Comparison of ENCODE assay signal across 8 cellular contexts in the genomic region with DNA sequence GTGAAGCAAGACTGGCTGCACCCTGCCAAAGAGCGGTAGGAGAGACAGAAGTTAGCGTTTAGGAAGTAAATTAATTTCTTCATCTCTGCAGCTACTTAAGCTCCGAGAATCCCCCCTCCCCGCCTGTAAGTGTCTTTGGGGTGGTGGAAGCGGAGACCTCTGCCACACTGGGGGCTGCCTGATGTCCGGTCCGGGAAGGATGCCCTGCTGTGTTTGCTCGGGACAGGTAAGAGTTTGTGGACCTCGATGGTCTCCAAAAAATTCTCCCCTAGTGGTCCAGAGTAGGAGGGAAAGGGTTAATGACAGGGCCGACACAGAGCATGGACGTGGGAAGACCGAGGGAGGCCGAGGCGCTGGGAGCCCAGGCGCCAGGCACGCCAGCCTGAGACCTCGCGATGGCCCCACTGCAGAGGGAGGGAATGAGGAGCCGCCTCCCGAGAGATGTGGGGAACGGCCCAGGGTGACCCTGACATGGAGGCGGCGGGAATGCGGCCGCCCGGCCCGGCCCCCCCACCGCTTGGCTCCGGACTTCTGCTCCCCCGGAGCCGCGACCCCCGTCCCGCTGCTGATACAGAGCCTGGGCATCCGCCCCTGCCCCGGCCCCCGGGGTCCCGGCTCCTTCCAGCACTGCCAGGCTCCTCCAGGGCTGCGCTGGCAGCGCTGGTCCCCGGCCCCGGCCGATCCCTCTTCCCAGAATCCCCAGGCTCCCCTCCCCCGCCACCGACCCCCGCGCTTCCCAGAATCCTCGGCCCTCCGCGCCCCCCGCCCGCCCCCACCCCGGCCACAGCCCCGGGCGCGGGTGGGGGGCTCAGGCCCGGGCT. TPM values are rescaled to one million over a fixed set of nuclear protein-coding genes. Genes with fewer than 3 reads are reported as not detected.
DNase-seq lines count a peak whose midpoint lies in the region; ATAC-seq and TF ChIP-seq lines count a peak whose summit lies in the region.

No MANE protein-coding gene starts in this region.

- H3K4me1 ChIP-seq in endocrine pancreas (ENCODE audit: control insufficient read depth, insufficient read depth, low read length) (no peaks in the 10 kb centered on the region), mesodermal cell (ENCODE audit: control insufficient read depth, insufficient read depth, low read length, poor library complexity, severe bottlenecking) (peaks cover 6% of the 10 kb centered on the region), urinary bladder (ENCODE audit: insufficient read depth) (no peaks in the 10 kb centered on the region)

- no peaks in the 10 kb centered on the region for H3K27me3 ChIP-seq in endocrine pancreas (ENCODE audit: control insufficient read depth, insufficient read depth, low read length)

- no peaks in the 10 kb centered on the region for H3K36me3 Mint-ChIP-seq in activated naive CD4-positive, alpha-beta T cell treated with anti-CD3 and anti-CD28 coated beads, Interleukin-2, amount 10 ng/mL, durations not matched to agents 7 days and 5 days

- H3K27ac Mint-ChIP-seq in activated naive CD4-positive, alpha-beta T cell treated with anti-CD3 and anti-CD28 coated beads, Interleukin-2, amount 10 ng/mL, durations not matched to agents 7 days and 5 days: no peak overlapping the region

- POLR2A ChIA-PET in RWPE1 (lab: Yijun Ruan, JAX; ENCODE audit: low non-redundant PET): interaction anchor here (0.6 to 1.5 kb wide), 3 partner anchors 19 to 115 kb away, joined by 3 to 12 read pairs (median 4); no protein-coding TSS in a partner anchor

- H3K9me3 Mint-ChIP-seq in activated naive CD4-positive, alpha-beta T cell treated with anti-CD3 and anti-CD28 coated beads, Interleukin-2, amount 10 ng/mL, durations not matched to agents 7 days and 5 days: no peaks in the 10 kb centered on the region

- CTCF ChIA-PET in activated naive CD4-positive, alpha-beta T cell treated with anti-CD3 and anti-CD28 coated beads, Interleukin-2, amount 10 ng/mL, durations not matched to agents 7 days and 5 days (lab: Charles Lee): no interaction called here
- CTCF ChIA-PET in RWPE1 (lab: Yijun Ruan, JAX): interaction anchor here (1.6 kb wide), 1 partner anchor 19 kb away, joined by 3 read pairs; no protein-coding TSS in a partner anchor

- ATAC-seq in GM18858 (IDR thresholded peaks at IDR 0.05; ENCODE audit: unreplicated experiment): no peak

- peaks cover 55% of the 10 kb centered on the region for H3K27me3 Mint-ChIP-seq in activated naive CD4-positive, alpha-beta T cell treated with anti-CD3 and anti-CD28 coated beads, Interleukin-2, amount 10 ng/mL, durations not matched to agents 7 days and 5 days

- 3 to 4% methylated on average over 23 to 42 of the region's 57 CpGs for WGBS in mesodermal cell (ENCODE audit: insufficient coverage in 2 of 2), 2 experiments
- 3% methylated on average over 57 of the region's 57 CpGs for WGBS in urinary bladder

- no peak overlapping the region for H3K4me3 ChIP-seq in endocrine pancreas (ENCODE audit: control insufficient read depth, insufficient read depth, low read length)
- peak overlapping the region; percentile 80 for H3K4me3 ChIP-seq in mesodermal cell (ENCODE audit: extremely low read depth, insufficient read depth, low read length, poor library complexity, severe bottlenecking)
- H3K4me3 ChIP-seq in urinary bladder (ENCODE audit: low read depth, low read length): peak overlapping the region; percentile 97

- H3K9me3 ChIP-seq in endocrine pancreas (ENCODE audit: control insufficient read depth, low read length): no peaks in the 10 kb centered on the region
- H3K9me3 ChIP-seq in mesodermal cell (ENCODE audit: control insufficient read depth, low read length): no peaks in the 10 kb centered on the region

- H3K4me1 Mint-ChIP-seq in activated naive CD4-positive, alpha-beta T cell treated with anti-CD3 and anti-CD28 coated beads, Interleukin-2, amount 10 ng/mL, durations not matched to agents 7 days and 5 days: peaks cover 9% of the 10 kb centered on the region

- H3K27ac ChIP-seq in RWPE1 (peak overlapping the region; percentile 84), mesodermal cell (ENCODE audit: low read depth, low read length, severe bottlenecking) (peak overlapping the region; percentile 71), urinary bladder (ENCODE audit: low read depth) (peak overlapping the region; percentile 55)

- peak overlapping the region; percentile 65 for H3K4me3 Mint-ChIP-seq in activated naive CD4-positive, alpha-beta T cell treated with anti-CD3 and anti-CD28 coated beads, Interleukin-2, amount 10 ng/mL, durations not matched to agents 7 days and 5 days

- no peaks in the 10 kb centered on the region for H3K36me3 ChIP-seq in endocrine pancreas (ENCODE audit: control insufficient read depth, insufficient read depth, low read length)
- H3K36me3 ChIP-seq in mesodermal cell (ENCODE audit: control insufficient read depth, insufficient read depth, low read length): peaks cover 42% of the 10 kb centered on the region
- no peaks in the 10 kb centered on the region for H3K36me3 ChIP-seq in urinary bladder (ENCODE audit: insufficient read depth)

- H3K9ac ChIP-seq in endocrine pancreas (ENCODE audit: control insufficient read depth, insufficient read depth, low read length): peak overlapping the region; percentile 22

- TF ChIP-seq CTCF in RWPE1 (conservative IDR thresholded peaks at IDR 0.05; ENCODE audit: low read depth): no peak

- DNase-seq in activated naive CD4-positive, alpha-beta T cell treated with anti-CD3 and anti-CD28 coated beads, Interleukin-2, amount 10 ng/mL, durations not matched to agents 7 days and 5 days: no peak
- DNase-seq in activated naive CD4-positive, alpha-beta T cell treated with anti-CD3 and anti-CD28 coated beads, Interleukin-2, amount 50 U/mL, for 16 hours: no peak
- DNase-seq in RWPE1 (ENCODE audit: low spot score) (peak; percentile 66), inferior parietal cortex (ENCODE audit: extremely low spot score) (no peak)

RNA-seq across cellular contexts. Expression of gene ZNF629, which starts 0.7 kb away (rescaled TPM):
- 19.6 TPM for polyA plus RNA-seq in mesodermal cell (2013, experiment 1 of 2)
- 18.7 TPM for polyA plus RNA-seq in mesodermal cell (2013, experiment 2 of 2)
- total RNA-seq in urinary bladder: 7.2 TPM
- 11.2 TPM for polyA plus RNA-seq in urinary bladder

RNA-seq across cellular contexts. Expression of gene RNF40, which starts 24.2 kb away (rescaled TPM):
- polyA plus RNA-seq in mesodermal cell (2013, experiment 1 of 2): 77.9 TPM
- polyA plus RNA-seq in mesodermal cell (2013, experiment 2 of 2): 66.5 TPM
- 47.3 TPM for total RNA-seq in urinary bladder
- 57.6 TPM for polyA plus RNA-seq in urinary bladder

RNA-seq across cellular contexts. Expression of gene CFAP119, which starts 24.5 kb away (rescaled TPM):
- polyA plus RNA-seq in mesodermal cell (2013, experiment 1 of 2): 4.5 TPM
- polyA plus RNA-seq in mesodermal cell (2013, experiment 2 of 2): 5.3 TPM
- 1.3 TPM for total RNA-seq in urinary bladder
- 3.1 TPM for polyA plus RNA-seq in urinary bladder

RNA-seq across cellular contexts. Expression of gene PHKG2, which starts 38.1 kb away (rescaled TPM):
- 32.7 TPM for polyA plus RNA-seq in mesodermal cell (2013, experiment 1 of 2)
- polyA plus RNA-seq in mesodermal cell (2013, experiment 2 of 2): 27.0 TPM
- total RNA-seq in urinary bladder: 9.1 TPM
- polyA plus RNA-seq in urinary bladder: 28.9 TPM
